In genomic region chr19:7637374-7638256, GRCh38 we compare ENCODE assay signal across 1 cellular context.
TF ChIP-seq lines count a peak whose summit lies in the region.

No MANE protein-coding gene starts in this region.

TF ChIP-seq in GM12878, 131 proteins besides CTCF, POLR2A, EP300 and RAD21:
- TF ChIP-seq SIN3A (IDR thresholded peaks at IDR 0.05; ENCODE audit: low read depth, low read length) = 0 out of 2 replicates have a peak, but pooled peaks have one; percentile 4
- peak in 1 of 2 experiments; percentile 8; a peak in 1 of 3 replicates for TF ChIP-seq EGR1 (IDR thresholded peaks at IDR 0.05; ENCODE audit: borderline replicate concordance in 1 of 2, low read depth in 2 of 2, low read length in 2 of 2)
- 0 out of 2 replicates have a peak, but pooled peaks have one; percentile 14 for TF ChIP-seq GATAD2B (conservative IDR thresholded peaks at IDR 0.05; ENCODE audit: low read depth)
- TF ChIP-seq CREB1 (IDR thresholded peaks at IDR 0.05; ENCODE audit: low read depth) = no peak
- TF ChIP-seq NFIC (IDR thresholded peaks at IDR 0.05; ENCODE audit: low read depth, low read length) = no peak
